ENCODE assay signal across 9 cellular contexts in genomic region chr1:211548321-211549091, GRCh38. TPM values are rescaled to one million over a fixed set of nuclear protein-coding genes. Genes with fewer than 3 reads are reported as not detected.
DNase-seq lines count a peak whose midpoint lies in the region; ATAC-seq, FAIRE-seq and TF ChIP-seq lines count a peak whose summit lies in the region.
"Had no signal": no experiment of that assay in that cellular context is flagged by ENCODE, and none has a peak within 500 bp of the region (broad histone marks: within the 10 kb centered on the region; RNA-seq: fewer than 3 reads in every experiment).

No MANE protein-coding gene starts in this region.

- H3K4me1 Mint-ChIP-seq in neural progenitor cell: peaks cover 3% of the 10 kb centered on the region

- no peak for TF ChIP-seq POLR2A in IMR-90 (IDR thresholded peaks at IDR 0.05; ENCODE audit: low read depth, low read length)

- FAIRE-seq in bronchial epithelial cell (lab: Jason Lieb, UNC): no peak
- FAIRE-seq in D721Med (lab: Jason Lieb, UNC): no peak

- H3K14ac ChIP-seq in IMR-90 (replicated peaks; ENCODE audit: low read depth, low read length) (no peak overlapping the region), neuronal stem cell (ENCODE audit: low read length) (no peak overlapping the region), mesenchymal stem cell (ENCODE audit: low read length in 2 of 2) (no peak overlapping the region)

- H3F3A ChIP-seq in neural progenitor cell (ENCODE audit: low read depth): no peaks in the 10 kb centered on the region

- no peak for TF ChIP-seq RAD21 in IMR-90 (IDR thresholded peaks at IDR 0.05; ENCODE audit: low read length)

- H4K20me1 ChIP-seq in IMR-90 (ENCODE audit: insufficient read depth, low read length): no peaks in the 10 kb centered on the region
- H4K20me1 ChIP-seq in neural progenitor cell (ENCODE audit: low read depth): no peaks in the 10 kb centered on the region

- no peak overlapping the region for H3K4ac ChIP-seq in IMR-90 (ENCODE audit: low read depth, low read length)
- H3K4ac ChIP-seq in neuronal stem cell (ENCODE audit: low read length): no peak overlapping the region
- H3K4ac ChIP-seq in mesenchymal stem cell (ENCODE audit: low read depth in 1 of 2, low read length in 2 of 2): no peak overlapping the region

- peak overlapping the region; percentile 32 for H2AFZ ChIP-seq in IMR-90 (replicated peaks; ENCODE audit: low read length, poor library complexity)
- no peak overlapping the region for H2AFZ ChIP-seq in neuronal stem cell (ENCODE audit: low read length)
- no peak overlapping the region for H2AFZ ChIP-seq in mesenchymal stem cell (ENCODE audit: low read depth, low read length)
- no peak overlapping the region for H2AFZ ChIP-seq in neural progenitor cell (replicated peaks)

- no peak overlapping the region for H2BK12ac ChIP-seq in neuronal stem cell (ENCODE audit: low read length)
- H2BK12ac ChIP-seq in mesenchymal stem cell (ENCODE audit: low read length in 2 of 2): no peak overlapping the region

- intact Hi-C loops in IMR-90 (cut with micrococcal nuclease): no loop called here

- dilution Hi-C loops in IMR-90 (cut with HindIII; ENCODE audit: low sequenced_read_pairs, unreplicated experiment): no loop called here

- H3K27ac ChIP-seq in IMR-90 (ENCODE audit: insufficient read depth, low read length) (no peak overlapping the region), neuronal stem cell (replicated peaks; ENCODE audit: low read length) (no peak overlapping the region), mesenchymal stem cell (ENCODE audit: low read length, poor library complexity, severe bottlenecking) (no peak overlapping the region), neural progenitor cell (no peak overlapping the region)

- WGBS in IMR-90 (ENCODE audit: extremely low coverage in 2 of 2, insufficient read length in 1 of 2), 2 experiments: 94% methylated on average over 5 of the region's 9 CpGs; no CpG with 5 or more reads in 1 of the 2 experiments
- no CpG with 5 or more reads among the region's 9 CpGs for WGBS in neuronal stem cell (ENCODE audit: extremely low coverage in 2 of 2, insufficient read length in 2 of 2, insufficient replicate concordance in 1 of 2), 2 donors
- 54% methylated on average over 9 of the region's 9 CpGs for WGBS in mesenchymal stem cell

- CTCF ChIA-PET in IMR-90 (lab: Yijun Ruan, JAX): interaction anchor here (0.5 to 1.0 kb wide), 2 partner anchors 17 to 312 kb away, joined by 3 to 4 read pairs; no protein-coding TSS in a partner anchor

- H3K18ac ChIP-seq in IMR-90 (ENCODE audit: low read depth, low read length) (no peak overlapping the region), neuronal stem cell (ENCODE audit: low read length) (peak overlapping the region; percentile 29), mesenchymal stem cell (ENCODE audit: low read depth in 1 of 2, low read length in 2 of 2) (no peak overlapping the region)

- H3K4me1 ChIP-seq in IMR-90 (ENCODE audit: control insufficient read depth, insufficient read depth, low read length): peaks cover 4% of the 10 kb centered on the region
- peaks cover 0 to 2% of the 10 kb centered on the region in 2 donors for H3K4me1 ChIP-seq in neuronal stem cell (ENCODE audit: control insufficient read depth in 2 of 2, insufficient read depth in 1 of 2, low read depth in 1 of 2, low read length in 2 of 2)
- H3K4me1 ChIP-seq in mesenchymal stem cell (ENCODE audit: control insufficient read depth, insufficient read depth, low read depth, low read length): no peaks in the 10 kb centered on the region
- no peaks in the 10 kb centered on the region for H3K4me1 ChIP-seq in neural progenitor cell

- no peak overlapping the region for H3K4me2 ChIP-seq in IMR-90 (ENCODE audit: low read depth, low read length)
- no peak overlapping the region for H3K4me2 ChIP-seq in neuronal stem cell (ENCODE audit: insufficient read depth, low read length, poor library complexity, severe bottlenecking)
- no peak overlapping the region for H3K4me2 ChIP-seq in mesenchymal stem cell (ENCODE audit: low read length, poor library complexity, severe bottlenecking)
- no peak overlapping the region for H3K4me2 ChIP-seq in neural progenitor cell

- ATAC-seq in IMR-90 (ENCODE audit: low read depth): no peak

- H2BK5ac ChIP-seq in IMR-90 (ENCODE audit: low read depth, low read length, poor library complexity, severe bottlenecking) (no peak overlapping the region), neuronal stem cell (ENCODE audit: low read length) (no peak overlapping the region), mesenchymal stem cell (ENCODE audit: low read depth, low read length, poor library complexity, severe bottlenecking) (no peak overlapping the region)

- H3K79me1 ChIP-seq in IMR-90 (ENCODE audit: low read depth in 1 of 2, low read length in 2 of 2) (no peaks in the 10 kb centered on the region), neuronal stem cell (ENCODE audit: low read depth, low read length) (no peaks in the 10 kb centered on the region), mesenchymal stem cell (replicated peaks; ENCODE audit: low read length, poor library complexity, severe bottlenecking) (no peaks in the 10 kb centered on the region)

- POLR2A ChIA-PET in IMR-90 (lab: Charles Lee; ENCODE audit: unreplicated experiment): no interaction called here

- H3K23ac ChIP-seq in IMR-90 (ENCODE audit: low read depth, low read length) (no peak overlapping the region), neuronal stem cell (ENCODE audit: low read depth, low read length, poor library complexity) (no peak overlapping the region), mesenchymal stem cell (ENCODE audit: low read length in 2 of 2) (no peak overlapping the region)

- H3K27ac Mint-ChIP-seq in neural progenitor cell: no peak overlapping the region

- H2AK5ac ChIP-seq in IMR-90 (ENCODE audit: low read depth, low read length) (0 out of 2 replicates have a peak overlapping the region, but pooled peaks have one; percentile 37), neuronal stem cell (ENCODE audit: low read depth, low read length) (no peak overlapping the region), mesenchymal stem cell (ENCODE audit: low read length, severe bottlenecking) (no peak overlapping the region)

- H4K91ac ChIP-seq in IMR-90 (ENCODE audit: insufficient read depth, low read depth, low read length) (no peak overlapping the region), neuronal stem cell (ENCODE audit: low read depth, low read length, poor library complexity) (no peak overlapping the region), mesenchymal stem cell (ENCODE audit: low read length) (no peak overlapping the region)

- no TSS peak for BruUV-seq in IMR-90 (replicated peaks; lab: Mats Ljungman, UMichigan)

- H4K5ac ChIP-seq in IMR-90 (ENCODE audit: low read depth, low read length): no peak overlapping the region

- no peak overlapping the region for H3K4me3 ChIP-seq in IMR-90 (ENCODE audit: insufficient read depth, low read depth, low read length)
- H3K4me3 ChIP-seq in bronchial epithelial cell (ENCODE audit: low read depth, low read length): no peak overlapping the region
- H3K4me3 ChIP-seq in neuronal stem cell (ENCODE audit: low read length in 2 of 2): no peak overlapping the region
- no peak overlapping the region for H3K4me3 ChIP-seq in mesenchymal stem cell (ENCODE audit: insufficient read depth in 1 of 2, low read depth in 1 of 2, low read length in 2 of 2)
- H3K4me3 ChIP-seq in neural progenitor cell: no peak overlapping the region

- H2BK20ac ChIP-seq in IMR-90 (ENCODE audit: low read depth, low read length): no peak overlapping the region

- no peaks in the 10 kb centered on the region for H3K9me3 ChIP-seq in IMR-90 (ENCODE audit: control insufficient read depth, insufficient read depth, low read length)
- H3K9me3 ChIP-seq in neuronal stem cell (replicated peaks in 1 of 2; ENCODE audit: control insufficient read depth in 2 of 2, insufficient read depth in 1 of 2, low read depth in 1 of 2, low read length in 2 of 2): no peaks in the 10 kb centered on the region
- no peaks in the 10 kb centered on the region for H3K9me3 ChIP-seq in mesenchymal stem cell (ENCODE audit: control insufficient read depth, low read length)
- no peaks in the 10 kb centered on the region for H3K9me3 ChIP-seq in neural progenitor cell (ENCODE audit: low read depth)

- H3K9ac ChIP-seq in IMR-90 (ENCODE audit: low read depth, low read length) (no peak overlapping the region), neuronal stem cell (ENCODE audit: low read depth, low read length, poor library complexity) (peak overlapping the region; percentile 17), mesenchymal stem cell (ENCODE audit: low read length) (no peak overlapping the region), neural progenitor cell (no peak overlapping the region)

- H3K36me3 ChIP-seq in IMR-90 (ENCODE audit: control insufficient read depth, insufficient read depth, low read length) (no peaks in the 10 kb centered on the region), bronchial epithelial cell (ENCODE audit: control insufficient read depth, insufficient read depth, low read length) (no peaks in the 10 kb centered on the region), neuronal stem cell (replicated peaks in 1 of 2; ENCODE audit: control insufficient read depth in 2 of 2, insufficient read depth in 2 of 2, low read length in 2 of 2) (no peaks in the 10 kb centered on the region), mesenchymal stem cell (ENCODE audit: control insufficient read depth in 1 of 2, insufficient read depth in 2 of 2, low read depth in 1 of 2, low read length in 2 of 2) (no peaks in the 10 kb centered on the region), neural progenitor cell (no peaks in the 10 kb centered on the region)

- no peaks in the 10 kb centered on the region for H3K36me3 Mint-ChIP-seq in neural progenitor cell

- no peak overlapping the region for H3K56ac ChIP-seq in IMR-90 (ENCODE audit: extremely low read depth, insufficient read depth, low read length)

- no peaks in the 10 kb centered on the region for H3K9me1 ChIP-seq in IMR-90 (ENCODE audit: insufficient read depth, low read length)

- H2BK15ac ChIP-seq in IMR-90 (ENCODE audit: low read depth, low read length) (no peak overlapping the region), neuronal stem cell (ENCODE audit: low read length) (no peak overlapping the region), mesenchymal stem cell (ENCODE audit: low read depth, poor library complexity, severe bottlenecking) (no peak overlapping the region)

- in situ Hi-C loops in IMR-90 (cut with MboI; ENCODE audit: low sequenced_read_pairs): no loop called here

- no peak overlapping the region for H4K8ac ChIP-seq in IMR-90 (ENCODE audit: low read depth in 2 of 2, low read length in 2 of 2)
- no peak overlapping the region for H4K8ac ChIP-seq in neuronal stem cell (ENCODE audit: low read depth, low read length)
- no peak overlapping the region for H4K8ac ChIP-seq in mesenchymal stem cell (ENCODE audit: low read length)

- no peak for TF ChIP-seq CTCF in IMR-90 (conservative IDR thresholded peaks at IDR 0.05; ENCODE audit: low read depth, low read length)
- TF ChIP-seq CTCF in bronchial epithelial cell (IDR thresholded peaks at IDR 0.05; ENCODE audit: insufficient read depth, low read length, severe bottlenecking): no peak
- TF ChIP-seq CTCF in neural progenitor cell (IDR thresholded peaks at IDR 0.05): no peak
- TF ChIP-seq CTCF in D721Med (IDR thresholded peaks at IDR 0.05; ENCODE audit: insufficient read depth, missing control alignments): no peak

- H3K27me3 ChIP-seq in IMR-90 (ENCODE audit: control insufficient read depth, insufficient read depth, low read length) (no peaks in the 10 kb centered on the region), bronchial epithelial cell (ENCODE audit: control insufficient read depth, insufficient read depth, low read length) (no peaks in the 10 kb centered on the region), neuronal stem cell (ENCODE audit: control insufficient read depth in 3 of 3, insufficient read depth in 3 of 3, low read depth in 1 of 3, low read length in 3 of 3) (peaks cover 0 to 54% (median 0%) of the 10 kb centered on the region in 3 experiments), mesenchymal stem cell (ENCODE audit: control insufficient read depth in 1 of 2, insufficient read depth in 1 of 2, low read length in 2 of 2) (peaks cover 1 to 9% of the 10 kb centered on the region in 2 experiments), neural progenitor cell (no peaks in the 10 kb centered on the region)

- peaks cover 2% of the 10 kb centered on the region for H3K27me3 Mint-ChIP-seq in neural progenitor cell (ENCODE audit: insufficient read depth, low read depth)

- DNase-seq in CMK (ENCODE audit: low read depth) (peak; percentile 35), IMR-90 (no peak), bronchial epithelial cell (ENCODE audit: low read depth) (peak; percentile 56), neuronal stem cell (ENCODE audit: low spot score) (no peak), NCI-H2107 (lab: John Stamatoyannopoulos, UW) (no peak), mesenchymal stem cell (no peak), neural progenitor cell (ENCODE audit: low spot score) (no peak), D721Med (ENCODE audit: insufficient read length, low spot score) (no peak)

- no peak overlapping the region for H3K4me3 Mint-ChIP-seq in neural progenitor cell

- no peaks in the 10 kb centered on the region for H3K79me2 ChIP-seq in neural progenitor cell (ENCODE audit: low read depth)

- H2BK120ac ChIP-seq in IMR-90 (ENCODE audit: low read depth, low read length) (no peak overlapping the region), neuronal stem cell (ENCODE audit: low read depth, low read length) (no peak overlapping the region), mesenchymal stem cell (ENCODE audit: low read depth, low read length) (no peak overlapping the region)

- H3K9me3 Mint-ChIP-seq in neural progenitor cell: no peaks in the 10 kb centered on the region

- no peak overlapping the region for H2AK9ac ChIP-seq in IMR-90 (replicated peaks; ENCODE audit: low read depth, low read length, poor library complexity)

RNA-seq across cellular contexts. Expression of gene SLC30A1, which starts 30.5 kb away (rescaled TPM):
- total RNA-seq in IMR-90 (2012; rRNA removed) (8.4 and 17.8 TPM in 2 replicates), bronchial epithelial cell (29.0 and 36.4 TPM in 2 replicates), neural progenitor cell (ENCODE audit: low replicate concordance) (4.8 and 7.1 TPM in 2 replicates)
- polyA plus RNA-seq in IMR-90 (2012; rRNA removed): 4.2 and 5.4 TPM in 2 replicates
- polyA plus RNA-seq in IMR-90 (2012; cell fraction: cytosol; rRNA removed): 3.2 and 4.6 TPM in 2 replicates
- 3.9 and 4.3 TPM in 2 replicates for polyA plus RNA-seq in IMR-90 (2012; cell fraction: nucleus; rRNA removed; ENCODE audit: low replicate concordance)
- 6.5 TPM for polyA plus RNA-seq in neuronal stem cell (2013, experiment 1 of 2)
- 6.8 TPM for polyA plus RNA-seq in neuronal stem cell (2013, experiment 2 of 2)
- polyA plus RNA-seq in mesenchymal stem cell (2013, experiment 1 of 2): 6.8 TPM
- polyA plus RNA-seq in mesenchymal stem cell (2013, experiment 2 of 2): 7.1 TPM

RNA-seq across cellular contexts. Expression of gene RD3, which starts 56.5 kb away (rescaled TPM):
- total RNA-seq in IMR-90 (2012; rRNA removed) (not detected in 2 replicates), bronchial epithelial cell (not detected in 2 replicates), neural progenitor cell (ENCODE audit: low replicate concordance) (0.77 and 1.5 TPM in 2 replicates)
- polyA plus RNA-seq in IMR-90 (2012; rRNA removed): not detected in 2 replicates
- polyA plus RNA-seq in IMR-90 (2012; cell fraction: cytosol; rRNA removed): not detected in 2 replicates
- polyA plus RNA-seq in IMR-90 (2012; cell fraction: nucleus; rRNA removed; ENCODE audit: low replicate concordance): not detected in 2 replicates
- polyA plus RNA-seq in neuronal stem cell (2013, experiment 1 of 2): 4.2 TPM
- 4.3 TPM for polyA plus RNA-seq in neuronal stem cell (2013, experiment 2 of 2)
- not detected for polyA plus RNA-seq in mesenchymal stem cell (2013, experiment 1 of 2)
- polyA plus RNA-seq in mesenchymal stem cell (2013, experiment 2 of 2): not detected
- total RNA-seq: Daoy had no signal

Comparison
In these comparisons a context has a peak if more than half of its experiments do, and no peak if none do; other contexts are left out.
1. DNase-seq: peak in CMK (single experiment) and bronchial epithelial cell (single experiment); none in IMR-90 (single experiment), neuronal stem cell (single experiment), NCI-H2107 (single experiment), mesenchymal stem cell (single experiment), neural progenitor cell (single experiment) and D721Med (single experiment).